Comparison of ENCODE assay signal across 6 cellular contexts in genomic region chr12:6970096-6970527, GRCh38. TPM values are rescaled to one million over a fixed set of nuclear protein-coding genes. Genes with fewer than 3 reads are reported as not detected.
A peak's percentile ranks its signal among the peaks of the same experiment; 100 is the strongest.
DNase-seq lines count a peak whose midpoint lies in the region; ATAC-seq and TF ChIP-seq lines count a peak whose summit lies in the region.

No MANE protein-coding gene starts in this region.

- DNase-seq in NCI-H1694 treated with DMSO at 0.1 percent for 48 hours (lab: John Stamatoyannopoulos, UW): peak; percentile 13
- DNase-seq in NCI-H1694 (lab: John Stamatoyannopoulos, UW): no peak
- DNase-seq in activated CD4-positive, alpha-beta T cell treated with anti-CD3 and anti-CD28 coated beads, Interleukin-2, amount 10 ng/mL, durations not matched to agents 24 days and 14 days: no peak
- DNase-seq in right lobe of liver: peak in 2 of 3 donors; percentile 68 to 73
- no peak for DNase-seq in superior temporal gyrus (ENCODE audit: extremely low spot score)
- no peak for DNase-seq in pons (ENCODE audit: low spot score)

- H3K27ac ChIP-seq in right lobe of liver: peak overlapping the region; percentile 75 to 92 (median 92)

- no peaks in the 10 kb centered on the region for H3K27me3 ChIP-seq in right lobe of liver

- peaks cover 83% of the 10 kb centered on the region for H3K36me3 Mint-ChIP-seq in activated CD4-positive, alpha-beta T cell treated with anti-CD3 and anti-CD28 coated beads, Interleukin-2, amount 10 ng/mL, durations not matched to agents 24 days and 14 days (ENCODE audit: low read depth)

- peak overlapping the region; percentile 100 for H3K27ac Mint-ChIP-seq in activated CD4-positive, alpha-beta T cell treated with anti-CD3 and anti-CD28 coated beads, Interleukin-2, amount 10 ng/mL, durations not matched to agents 24 days and 14 days

- H3K9me3 Mint-ChIP-seq in activated CD4-positive, alpha-beta T cell treated with anti-CD3 and anti-CD28 coated beads, Interleukin-2, amount 10 ng/mL, durations not matched to agents 24 days and 14 days: no peaks in the 10 kb centered on the region

- no peak for TF ChIP-seq POLR2A in right lobe of liver (IDR thresholded peaks at IDR 0.05)

- H3K4me1 ChIP-seq in right lobe of liver: peaks cover 0 to 31% (median 3%) of the 10 kb centered on the region in 4 donors

- H3K9me3 ChIP-seq in right lobe of liver: no peaks in the 10 kb centered on the region

- peaks cover 38% of the 10 kb centered on the region for H3K4me1 Mint-ChIP-seq in activated CD4-positive, alpha-beta T cell treated with anti-CD3 and anti-CD28 coated beads, Interleukin-2, amount 10 ng/mL, durations not matched to agents 24 days and 14 days

- peak overlapping the region; percentile 97 for H3K4me3 Mint-ChIP-seq in activated CD4-positive, alpha-beta T cell treated with anti-CD3 and anti-CD28 coated beads, Interleukin-2, amount 10 ng/mL, durations not matched to agents 24 days and 14 days

- no peaks in the 10 kb centered on the region for H3K27me3 Mint-ChIP-seq in activated CD4-positive, alpha-beta T cell treated with anti-CD3 and anti-CD28 coated beads, Interleukin-2, amount 10 ng/mL, durations not matched to agents 24 days and 14 days

- peak; percentile 8 to 47 (median 36) for ATAC-seq in right lobe of liver

- H3K4me3 ChIP-seq in right lobe of liver: peak overlapping the region; percentile 91 to 99 (median 99)

- H3K36me3 ChIP-seq in right lobe of liver: peaks cover 6 to 51% (median 28%) of the 10 kb centered on the region in 4 donors

- TF ChIP-seq CTCF in right lobe of liver (IDR thresholded peaks at IDR 0.05): no peak

- intact Hi-C loops in activated CD4-positive, alpha-beta T cell treated with anti-CD3 and anti-CD28 coated beads, Interleukin-2, amount 10 ng/mL, durations not matched to agents 24 days and 14 days (cut with micrococcal nuclease): loop anchor here (1.0 to 2.0 kb wide), 7 partner anchors 9 to 139 kb away; partner anchors contain the start of genes C12orf57, C1RL, CDCA3 and LPCAT3
- intact Hi-C loops in right lobe of liver (cut with DNase I): no loop called here

- WGBS in right lobe of liver (ENCODE audit: insufficient coverage, low coverage, low lambda C conversion rate, missing lambda C conversion rate): no CpG with 5 or more reads among the region's 31 CpGs

RNA-seq across cellular contexts. Expression of gene PHB2, which starts 0.4 kb away (rescaled TPM):
- total RNA-seq in activated CD4-positive, alpha-beta T cell treated with anti-CD3 and anti-CD28 coated beads, Interleukin-2, amount 10 ng/mL, durations not matched to agents 24 days and 14 days: 474 and 487 TPM in 2 replicates
- total RNA-seq in right lobe of liver: 100 to 1,000 TPM in 4 of 6 experiments, 10 to 100 TPM in 2; 95.5 to 215 (median 122) TPM

RNA-seq across cellular contexts. Expression of gene EMG1, which starts 0.6 kb away (rescaled TPM):
- total RNA-seq in activated CD4-positive, alpha-beta T cell treated with anti-CD3 and anti-CD28 coated beads, Interleukin-2, amount 10 ng/mL, durations not matched to agents 24 days and 14 days: 129 and 131 TPM in 2 replicates
- 10 to 100 TPM; 13.2 to 28.1 (median 18.9) TPM for total RNA-seq in right lobe of liver

RNA-seq across cellular contexts. Expression of gene PTPN6, which starts 19.0 kb away (rescaled TPM):
- total RNA-seq in activated CD4-positive, alpha-beta T cell treated with anti-CD3 and anti-CD28 coated beads, Interleukin-2, amount 10 ng/mL, durations not matched to agents 24 days and 14 days: 349 and 355 TPM in 2 replicates
- total RNA-seq in right lobe of liver: 10 to 100 TPM; 12.1 to 30.6 (median 19.4) TPM

RNA-seq across cellular contexts. Expression of gene C12orf57, which starts 26.3 kb away (rescaled TPM):
- total RNA-seq in activated CD4-positive, alpha-beta T cell treated with anti-CD3 and anti-CD28 coated beads, Interleukin-2, amount 10 ng/mL, durations not matched to agents 24 days and 14 days: 168 and 174 TPM in 2 replicates
- total RNA-seq in right lobe of liver: 100 to 1,000 TPM in 2 of 6 experiments, 10 to 100 TPM in 4; 47.6 to 189 (median 70.5) TPM

RNA-seq across cellular contexts. Expression of gene RNU7-1, which starts 26.5 kb away (rescaled TPM):
- not detected in 2 replicates for total RNA-seq in activated CD4-positive, alpha-beta T cell treated with anti-CD3 and anti-CD28 coated beads, Interleukin-2, amount 10 ng/mL, durations not matched to agents 24 days and 14 days
- total RNA-seq in right lobe of liver: not detected

Comparison
In these comparisons a context has a peak if more than half of its experiments do, and no peak if none do; other contexts are left out.
1. DNase-seq: peak in NCI-H1694 treated with DMSO at 0.1 percent for 48 hours (single experiment) and right lobe of liver (2 of 3); none in NCI-H1694 (single experiment), activated CD4-positive, alpha-beta T cell treated with anti-CD3 and anti-CD28 coated beads, Interleukin-2, amount 10 ng/mL, durations not matched to agents 24 days and 14 days (single experiment), superior temporal gyrus (single experiment) and pons (single experiment).
2. RNA of gene PTPN6, which starts 19.0 kb away (total RNA-seq): 349 to 355 TPM in activated CD4-positive, alpha-beta T cell treated with anti-CD3 and anti-CD28 coated beads, Interleukin-2, amount 10 ng/mL, durations not matched to agents 24 days and 14 days; 12.1 to 30.6 TPM in right lobe of liver; every median in the first group is over 10 times any median in the second.